ENCODE assay signal across 1 cellular context in genomic region chr4:76359881-76360466, GRCh38. TPM values are rescaled to one million over a fixed set of nuclear protein-coding genes. Genes with fewer than 3 reads are reported as not detected.
"Had no signal": no experiment of that assay in that cellular context is flagged by ENCODE, and none has a peak within 500 bp of the region (broad histone marks: within the 10 kb centered on the region; RNA-seq: fewer than 3 reads in every experiment).

No MANE protein-coding gene starts in this region.

RNA-seq across cellular contexts. Expression of gene STBD1, which starts 53.4 kb away (rescaled TPM):
- polyA plus RNA-seq: IgD-negative memory B cell had no signal
